In genomic region chr2:160257742-160258577, GRCh38 we compare ENCODE assay signal across 26 cellular contexts. TPM values are rescaled to one million over a fixed set of nuclear protein-coding genes. Genes with fewer than 3 reads are reported as not detected.
DNase-seq lines count a peak whose midpoint lies in the region; FAIRE-seq and TF ChIP-seq lines count a peak whose summit lies in the region.
"Had no signal": no experiment of that assay in that cellular context is flagged by ENCODE, and none has a peak within 500 bp of the region (broad histone marks: within the 10 kb centered on the region; RNA-seq: fewer than 3 reads in every experiment).

No MANE protein-coding gene starts in this region.

- H3K79me1 ChIP-seq in mesenchymal stem cell (replicated peaks; ENCODE audit: low read length, poor library complexity, severe bottlenecking), result no peaks in the 10 kb centered on the region

- H3K36me3 ChIP-seq in astrocyte (ENCODE audit: insufficient read depth, low read length) (no peaks in the 10 kb centered on the region), mesenchymal stem cell (ENCODE audit: control insufficient read depth in 1 of 2, insufficient read depth in 2 of 2, low read depth in 1 of 2, low read length in 2 of 2) (no peaks in the 10 kb centered on the region), smooth muscle cell (ENCODE audit: low read depth) (no peaks in the 10 kb centered on the region)
- H3K36me3 ChIP-seq: heart left ventricle, pancreas, right atrium auricular region, thyroid gland had no signal

- H3K79me2 ChIP-seq in astrocyte (ENCODE audit: insufficient read depth, low read length) (no peaks in the 10 kb centered on the region), smooth muscle cell (ENCODE audit: low read depth) (no peaks in the 10 kb centered on the region)

- TF ChIP-seq CTCF in astrocyte (IDR thresholded peaks at IDR 0.05; ENCODE audit: insufficient read depth, low read depth, low read length), result no peak
- no peak for TF ChIP-seq CTCF in smooth muscle cell (IDR thresholded peaks at IDR 0.05; ENCODE audit: borderline replicate concordance, insufficient read depth, poor library complexity, severe bottlenecking)

- H3K18ac ChIP-seq in mesenchymal stem cell (ENCODE audit: low read depth in 1 of 2, low read length in 2 of 2), result no peak overlapping the region

- H3K4me1 Mint-ChIP-seq in astrocyte (ENCODE audit: low read depth, unreplicated experiment), result peaks cover 20% of the 10 kb centered on the region
- H3K4me1 Mint-ChIP-seq: activated naive CD4-positive, alpha-beta T cell treated with anti-CD3 and anti-CD28 coated beads, Interleukin-2, amount 10 ng/mL, durations not matched to agents 7 days and 5 days; naive thymus-derived CD4-positive, alpha-beta T cell had no signal

- H3K4me1 ChIP-seq in astrocyte (ENCODE audit: insufficient read depth, low read length) (peaks cover 4% of the 10 kb centered on the region), mesenchymal stem cell (ENCODE audit: control insufficient read depth, insufficient read depth, low read depth, low read length) (peaks cover 11% of the 10 kb centered on the region), smooth muscle cell (ENCODE audit: low read depth) (no peaks in the 10 kb centered on the region)

- DNase-seq in ELF-1 (ENCODE audit: low read depth, low spot score) (peak; percentile 38), astrocyte (ENCODE audit: low read depth) (no peak), mesenchymal stem cell (no peak), smooth muscle cell (lab: John Stamatoyannopoulos, UW; ENCODE audit: unreplicated experiment) (no peak), NCI-H82 treated with DMSO at 0.1 percent for 48 hours (lab: John Stamatoyannopoulos, UW; ENCODE audit: unreplicated experiment) (no peak), NCI-H1930 (lab: John Stamatoyannopoulos, UW) (no peak), activated T-cell treated with anti-CD3 and anti-CD28 coated beads for 4 hours (no peak), C1 segment of cervical spinal cord (lab: John Stamatoyannopoulos, UW) (no peak)
- DNase-seq: activated naive CD4-positive, alpha-beta T cell treated with anti-CD3 and anti-CD28 coated beads, Interleukin-2, amount 10 ng/mL, durations not matched to agents 7 days and 5 days; amygdala; CD8-positive, alpha-beta T cell; GM23248; heart left ventricle; naive thymus-derived CD4-positive, alpha-beta T cell; NCI-H1694 treated with DMSO at 0.1 percent for 48 hours; stimulated activated naive CD4-positive, alpha-beta T cell treated with Interleukin-2 at 50 U/mL for 16 hours; T-helper 9 cell; thyroid gland had no signal

- H3F3A ChIP-seq in smooth muscle cell (ENCODE audit: low read depth), result no peaks in the 10 kb centered on the region

- H2BK12ac ChIP-seq in mesenchymal stem cell (ENCODE audit: low read length in 2 of 2), result no peak overlapping the region

- FAIRE-seq in astrocyte (lab: Jason Lieb, UNC), result no peak
- FAIRE-seq: pancreas had no signal

- H3K4me3 Mint-ChIP-seq in astrocyte (ENCODE audit: unreplicated experiment), result no peak overlapping the region
- H3K4me3 Mint-ChIP-seq: activated naive CD4-positive, alpha-beta T cell treated with anti-CD3 and anti-CD28 coated beads, Interleukin-2, amount 10 ng/mL, durations not matched to agents 7 days and 5 days; activated T-helper 1 cell treated with anti-CD3 and anti-CD28 coated beads, Interleukin-12 subunit alpha, Interleukin-12 subunit beta, Interleukin-2, Interleukin-4 antibody, amounts not matched to agents 30 ng/mL and 10 ng/mL and 1 ng/mL, durations not matched to agents 14 hours and 24 hours and 36 hours; CD8-positive, alpha-beta T cell; naive thymus-derived CD4-positive, alpha-beta T cell; WTC11 had no signal

- H3K27ac ChIP-seq in astrocyte (ENCODE audit: low read depth, low read length) (no peak overlapping the region), mesenchymal stem cell (ENCODE audit: low read length, poor library complexity, severe bottlenecking) (peak overlapping the region; percentile 95), smooth muscle cell (ENCODE audit: low read depth) (peak overlapping the region; percentile 74)
- H3K27ac ChIP-seq: GM23248, heart left ventricle, thyroid gland had no signal

- H4K91ac ChIP-seq in mesenchymal stem cell (ENCODE audit: low read length), result no peak overlapping the region

- H2BK15ac ChIP-seq in mesenchymal stem cell (ENCODE audit: low read depth, poor library complexity, severe bottlenecking), result no peak overlapping the region

- no peak overlapping the region for H3K4me3 ChIP-seq in astrocyte (ENCODE audit: insufficient read depth, low read depth, low read length)
- H3K4me3 ChIP-seq in mesenchymal stem cell (ENCODE audit: insufficient read depth in 1 of 2, low read depth in 1 of 2, low read length in 2 of 2), result no peak overlapping the region
- no peak overlapping the region for H3K4me3 ChIP-seq in smooth muscle cell
- H3K4me3 ChIP-seq: GM23248, heart left ventricle, pancreas, right atrium auricular region, thyroid gland had no signal

- peaks cover 4% of the 10 kb centered on the region for H3K36me3 Mint-ChIP-seq in astrocyte (ENCODE audit: low read depth, unreplicated experiment)
- H3K36me3 Mint-ChIP-seq: activated naive CD4-positive, alpha-beta T cell treated with anti-CD3 and anti-CD28 coated beads, Interleukin-2, amount 10 ng/mL, durations not matched to agents 7 days and 5 days; CD8-positive, alpha-beta T cell; WTC11 had no signal

- no peak overlapping the region for H3K14ac ChIP-seq in mesenchymal stem cell (ENCODE audit: low read length in 2 of 2)

- H3K27me3 ChIP-seq in astrocyte (ENCODE audit: insufficient read depth, low read length) (no peaks in the 10 kb centered on the region), mesenchymal stem cell (ENCODE audit: control insufficient read depth in 1 of 2, insufficient read depth in 1 of 2, low read length in 2 of 2) (no peaks in the 10 kb centered on the region), smooth muscle cell (ENCODE audit: low read depth) (no peaks in the 10 kb centered on the region)
- H3K27me3 ChIP-seq: heart left ventricle, pancreas, right atrium auricular region, thyroid gland had no signal

- 87% methylated on average over 11 of the region's 14 CpGs for WGBS in mesenchymal stem cell
- 81% methylated on average over 14 of the region's 14 CpGs for WGBS in smooth muscle cell (ENCODE audit: low lambda C conversion rate)

- no peak overlapping the region for H3K4ac ChIP-seq in mesenchymal stem cell (ENCODE audit: low read depth in 1 of 2, low read length in 2 of 2)

- H3K9ac ChIP-seq in astrocyte (ENCODE audit: low read length), result no peak overlapping the region
- H3K9ac ChIP-seq in mesenchymal stem cell (ENCODE audit: low read length), result no peak overlapping the region
- peak overlapping the region; percentile 12 for H3K9ac ChIP-seq in smooth muscle cell (ENCODE audit: low read depth)
- H3K9ac ChIP-seq: GM23248 had no signal

- no peak overlapping the region for H2BK120ac ChIP-seq in mesenchymal stem cell (ENCODE audit: low read depth, low read length)

- H3K23ac ChIP-seq in mesenchymal stem cell (ENCODE audit: low read length in 2 of 2), result no peak overlapping the region

- H3K9me3 ChIP-seq in astrocyte (ENCODE audit: insufficient read depth, low read depth, low read length) (no peaks in the 10 kb centered on the region), mesenchymal stem cell (ENCODE audit: control insufficient read depth, low read length) (no peaks in the 10 kb centered on the region), smooth muscle cell (replicated peaks; ENCODE audit: low read depth) (no peaks in the 10 kb centered on the region)
- H3K9me3 ChIP-seq: pancreas, right atrium auricular region, thyroid gland had no signal

- H2BK5ac ChIP-seq in mesenchymal stem cell (ENCODE audit: low read depth, low read length, poor library complexity, severe bottlenecking), result no peak overlapping the region

- H3K27me3 Mint-ChIP-seq in astrocyte (ENCODE audit: low read depth, unreplicated experiment), result no peaks in the 10 kb centered on the region
- H3K27me3 Mint-ChIP-seq: activated naive CD4-positive, alpha-beta T cell treated with anti-CD3 and anti-CD28 coated beads, Interleukin-2, amount 10 ng/mL, durations not matched to agents 7 days and 5 days had no signal

- H2AFZ ChIP-seq in astrocyte (ENCODE audit: low read depth, low read length), result no peak overlapping the region
- no peak overlapping the region for H2AFZ ChIP-seq in mesenchymal stem cell (ENCODE audit: low read depth, low read length)
- no peak overlapping the region for H2AFZ ChIP-seq in smooth muscle cell (ENCODE audit: low read depth)
- H2AFZ ChIP-seq: GM23248 had no signal

- peak overlapping the region; percentile 80 for H2AK5ac ChIP-seq in mesenchymal stem cell (ENCODE audit: low read length, severe bottlenecking)

- H3K9me3 Mint-ChIP-seq in astrocyte (ENCODE audit: unreplicated experiment), result peaks cover 1% of the 10 kb centered on the region
- H3K9me3 Mint-ChIP-seq: activated naive CD4-positive, alpha-beta T cell treated with anti-CD3 and anti-CD28 coated beads, Interleukin-2, amount 10 ng/mL, durations not matched to agents 7 days and 5 days; activated T-helper 1 cell treated with anti-CD3 and anti-CD28 coated beads, Interleukin-12 subunit alpha, Interleukin-12 subunit beta, Interleukin-2, Interleukin-4 antibody, amounts not matched to agents 30 ng/mL and 10 ng/mL and 1 ng/mL, durations not matched to agents 14 hours and 24 hours and 36 hours; CD8-positive, alpha-beta T cell had no signal

- H4K20me1 ChIP-seq in astrocyte (ENCODE audit: insufficient read depth, low read length), result no peaks in the 10 kb centered on the region
- H4K20me1 ChIP-seq in smooth muscle cell (ENCODE audit: low read depth), result no peaks in the 10 kb centered on the region

- no peak overlapping the region for H4K8ac ChIP-seq in mesenchymal stem cell (ENCODE audit: low read length)

- H3K4me2 ChIP-seq in astrocyte (ENCODE audit: low read length) (no peak overlapping the region), mesenchymal stem cell (ENCODE audit: low read length, poor library complexity, severe bottlenecking) (no peak overlapping the region), smooth muscle cell (no peak overlapping the region)

- peak overlapping the region; percentile 34 for H3K27ac Mint-ChIP-seq in astrocyte (ENCODE audit: unreplicated experiment)
- H3K27ac Mint-ChIP-seq: activated naive CD4-positive, alpha-beta T cell treated with anti-CD3 and anti-CD28 coated beads, Interleukin-2, amount 10 ng/mL, durations not matched to agents 7 days and 5 days; activated T-helper 1 cell treated with anti-CD3 and anti-CD28 coated beads, Interleukin-12 subunit alpha, Interleukin-12 subunit beta, Interleukin-2, Interleukin-4 antibody, amounts not matched to agents 30 ng/mL and 10 ng/mL and 1 ng/mL, durations not matched to agents 14 hours and 24 hours and 36 hours; CD8-positive, alpha-beta T cell; naive thymus-derived CD4-positive, alpha-beta T cell; WTC11 had no signal

RNA-seq across cellular contexts. Expression of gene ITGB6, which starts 57.9 kb away (rescaled TPM):
- total RNA-seq in astrocyte (2.8 and 7.6 TPM in 2 replicates), smooth muscle cell (175 and 181 TPM in 2 replicates)
- 0.01 TPM for polyA plus RNA-seq in mesenchymal stem cell (2013, experiment 1 of 2)
- 0.01 TPM for polyA plus RNA-seq in mesenchymal stem cell (2013, experiment 2 of 2)
- polyA plus RNA-seq in smooth muscle cell, result 15.2 and 85.3 TPM in 2 replicates
- total RNA-seq: activated T-helper 1 cell treated with anti-CD3 and anti-CD28 coated beads, Interleukin-12 subunit alpha, Interleukin-12 subunit beta, Interleukin-2, Interleukin-4 antibody, amounts not matched to agents 30 ng/mL and 10 ng/mL and 1 ng/mL, durations not matched to agents 14 hours and 24 hours and 36 hours; CD8-positive, alpha-beta T cell; dermis microvascular lymphatic vessel endothelial cell; fibroblast of villous mesenchyme; G401; GM23248; mesenteric fat pad; naive thymus-derived CD4-positive, alpha-beta T cell; WTC11 had no signal
- polyA plus RNA-seq: naive thymus-derived CD4-positive, alpha-beta T cell had no signal

Comparison
In these comparisons a context has a peak if more than half of its experiments do, and no peak if none do; other contexts are left out.
1. RNA of gene ITGB6, which starts 57.9 kb away (total RNA-seq): 175 to 181 TPM in smooth muscle cell; 2.8 to 7.6 TPM in astrocyte; every median in the first group is over 10 times any median in the second.